In genomic region chr19:18233224-18233825, GRCh38 we compare ENCODE assay signal across 1 cellular context.
TF ChIP-seq lines count a peak whose summit lies in the region.

No MANE protein-coding gene starts in this region.

TF ChIP-seq in K562, 482 proteins besides CTCF, POLR2A, EP300 and RAD21 (continued from another document and continues in another):
- no peak for TF ChIP-seq FOS (IDR thresholded peaks at IDR 0.05; ENCODE audit: extremely low read depth, insufficient read length)
- TF ChIP-seq ATF1 (CRISPR knock-in tag; IDR thresholded peaks at IDR 0.05) = peak; percentile 47
- TF ChIP-seq ATF1 (tag; IDR thresholded peaks at IDR 0.05) = peak; percentile 54; the same call in 1 of the 2 replicates
- TF ChIP-seq SREBF2 (CRISPR knock-in tag; IDR thresholded peaks at IDR 0.05) = peak; percentile 83; the same call in 1 of the 2 replicates
- TF ChIP-seq, protein P1, sequence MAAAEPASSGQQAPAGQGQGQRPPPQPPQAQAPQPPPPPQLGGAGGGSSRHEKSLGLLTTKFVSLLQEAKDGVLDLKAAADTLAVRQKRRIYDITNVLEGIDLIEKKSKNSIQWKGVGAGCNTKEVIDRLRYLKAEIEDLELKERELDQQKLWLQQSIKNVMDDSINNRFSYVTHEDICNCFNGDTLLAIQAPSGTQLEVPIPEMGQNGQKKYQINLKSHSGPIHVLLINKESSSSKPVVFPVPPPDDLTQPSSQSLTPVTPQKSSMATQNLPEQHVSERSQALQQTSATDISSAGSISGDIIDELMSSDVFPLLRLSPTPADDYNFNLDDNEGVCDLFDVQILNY (CRISPR knock-in tag; IDR thresholded peaks at IDR 0.05) = peak; percentile 46; the same call in 1 of the 2 replicates
- TF ChIP-seq ATF6 (CRISPR knock-in tag; IDR thresholded peaks at IDR 0.05) = peak; percentile 95; the same call in 1 of the 2 replicates
- no peak for TF ChIP-seq ZNF436 (CRISPR knock-in tag; IDR thresholded peaks at IDR 0.05)
- TF ChIP-seq ZSCAN29 (IDR thresholded peaks at IDR 0.05) = peak; percentile 84; the same call in 1 of the 2 replicates
- TF ChIP-seq ZNF766 (CRISPR knock-in tag; conservative IDR thresholded peaks at IDR 0.05) = peak; percentile 91
- TF ChIP-seq, protein P2, sequence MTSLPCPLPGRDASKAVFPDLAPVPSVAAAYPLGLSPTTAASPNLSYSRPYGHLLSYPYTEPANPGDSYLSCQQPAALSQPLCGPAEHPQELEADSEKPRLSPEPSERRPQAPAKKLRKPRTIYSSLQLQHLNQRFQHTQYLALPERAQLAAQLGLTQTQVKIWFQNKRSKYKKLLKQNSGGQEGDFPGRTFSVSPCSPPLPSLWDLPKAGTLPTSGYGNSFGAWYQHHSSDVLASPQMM (CRISPR knock-in tag; IDR thresholded peaks at IDR 0.05) = no peak
- TF ChIP-seq, protein P3, sequence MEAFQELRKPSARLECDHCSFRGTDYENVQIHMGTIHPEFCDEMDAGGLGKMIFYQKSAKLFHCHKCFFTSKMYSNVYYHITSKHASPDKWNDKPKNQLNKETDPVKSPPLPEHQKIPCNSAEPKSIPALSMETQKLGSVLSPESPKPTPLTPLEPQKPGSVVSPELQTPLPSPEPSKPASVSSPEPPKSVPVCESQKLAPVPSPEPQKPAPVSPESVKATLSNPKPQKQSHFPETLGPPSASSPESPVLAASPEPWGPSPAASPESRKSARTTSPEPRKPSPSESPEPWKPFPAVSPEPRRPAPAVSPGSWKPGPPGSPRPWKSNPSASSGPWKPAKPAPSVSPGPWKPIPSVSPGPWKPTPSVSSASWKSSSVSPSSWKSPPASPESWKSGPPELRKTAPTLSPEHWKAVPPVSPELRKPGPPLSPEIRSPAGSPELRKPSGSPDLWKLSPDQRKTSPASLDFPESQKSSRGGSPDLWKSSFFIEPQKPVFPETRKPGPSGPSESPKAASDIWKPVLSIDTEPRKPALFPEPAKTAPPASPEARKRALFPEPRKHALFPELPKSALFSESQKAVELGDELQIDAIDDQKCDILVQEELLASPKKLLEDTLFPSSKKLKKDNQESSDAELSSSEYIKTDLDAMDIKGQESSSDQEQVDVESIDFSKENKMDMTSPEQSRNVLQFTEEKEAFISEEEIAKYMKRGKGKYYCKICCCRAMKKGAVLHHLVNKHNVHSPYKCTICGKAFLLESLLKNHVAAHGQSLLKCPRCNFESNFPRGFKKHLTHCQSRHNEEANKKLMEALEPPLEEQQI (IDR thresholded peaks at IDR 0.05) = peak; percentile 93
- TF ChIP-seq, protein P4, sequence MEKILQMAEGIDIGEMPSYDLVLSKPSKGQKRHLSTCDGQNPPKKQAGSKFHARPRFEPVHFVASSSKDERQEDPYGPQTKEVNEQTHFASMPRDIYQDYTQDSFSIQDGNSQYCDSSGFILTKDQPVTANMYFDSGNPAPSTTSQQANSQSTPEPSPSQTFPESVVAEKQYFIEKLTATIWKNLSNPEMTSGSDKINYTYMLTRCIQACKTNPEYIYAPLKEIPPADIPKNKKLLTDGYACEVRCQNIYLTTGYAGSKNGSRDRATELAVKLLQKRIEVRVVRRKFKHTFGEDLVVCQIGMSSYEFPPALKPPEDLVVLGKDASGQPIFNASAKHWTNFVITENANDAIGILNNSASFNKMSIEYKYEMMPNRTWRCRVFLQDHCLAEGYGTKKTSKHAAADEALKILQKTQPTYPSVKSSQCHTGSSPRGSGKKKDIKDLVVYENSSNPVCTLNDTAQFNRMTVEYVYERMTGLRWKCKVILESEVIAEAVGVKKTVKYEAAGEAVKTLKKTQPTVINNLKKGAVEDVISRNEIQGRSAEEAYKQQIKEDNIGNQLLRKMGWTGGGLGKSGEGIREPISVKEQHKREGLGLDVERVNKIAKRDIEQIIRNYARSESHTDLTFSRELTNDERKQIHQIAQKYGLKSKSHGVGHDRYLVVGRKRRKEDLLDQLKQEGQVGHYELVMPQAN (IDR thresholded peaks at IDR 0.05; ENCODE audit: borderline replicate concordance) = peak; percentile 89
- TF ChIP-seq FOXM1 (IDR thresholded peaks at IDR 0.05; ENCODE audit: low read depth) = no peak
- 0 out of 2 replicates have a peak, but pooled peaks have one; percentile 70 for TF ChIP-seq FOXM1 (CRISPR knock-in tag; IDR thresholded peaks at IDR 0.05; ENCODE audit: low read depth)
- TF ChIP-seq ETV1 (tag; conservative IDR thresholded peaks at IDR 0.05; ENCODE audit: low read depth) = 0 out of 2 replicates have a peak, but pooled peaks have one; percentile 47
- no peak for TF ChIP-seq ZNF764 (CRISPR knock-in tag; IDR thresholded peaks at IDR 0.05; ENCODE audit: low read depth)
- TF ChIP-seq ZNF511 (CRISPR knock-in tag; IDR thresholded peaks at IDR 0.05) = peak; percentile 99
- no peak for TF ChIP-seq MECOM (CRISPR knock-in tag; IDR thresholded peaks at IDR 0.05)
- TF ChIP-seq ZBED1 (IDR thresholded peaks at IDR 0.05) = no peak
- no peak for TF ChIP-seq ARNT (IDR thresholded peaks at IDR 0.05)
- TF ChIP-seq HBP1 (CRISPR knock-in tag; IDR thresholded peaks at IDR 0.05) = no peak
- TF ChIP-seq DIDO1 (tag; IDR thresholded peaks at IDR 0.05; ENCODE audit: low read depth) = no peak
- peak; percentile 60 for TF ChIP-seq STAG1 (CRISPR knock-in tag; IDR thresholded peaks at IDR 0.05; ENCODE audit: borderline replicate concordance)
- TF ChIP-seq, protein P5, sequence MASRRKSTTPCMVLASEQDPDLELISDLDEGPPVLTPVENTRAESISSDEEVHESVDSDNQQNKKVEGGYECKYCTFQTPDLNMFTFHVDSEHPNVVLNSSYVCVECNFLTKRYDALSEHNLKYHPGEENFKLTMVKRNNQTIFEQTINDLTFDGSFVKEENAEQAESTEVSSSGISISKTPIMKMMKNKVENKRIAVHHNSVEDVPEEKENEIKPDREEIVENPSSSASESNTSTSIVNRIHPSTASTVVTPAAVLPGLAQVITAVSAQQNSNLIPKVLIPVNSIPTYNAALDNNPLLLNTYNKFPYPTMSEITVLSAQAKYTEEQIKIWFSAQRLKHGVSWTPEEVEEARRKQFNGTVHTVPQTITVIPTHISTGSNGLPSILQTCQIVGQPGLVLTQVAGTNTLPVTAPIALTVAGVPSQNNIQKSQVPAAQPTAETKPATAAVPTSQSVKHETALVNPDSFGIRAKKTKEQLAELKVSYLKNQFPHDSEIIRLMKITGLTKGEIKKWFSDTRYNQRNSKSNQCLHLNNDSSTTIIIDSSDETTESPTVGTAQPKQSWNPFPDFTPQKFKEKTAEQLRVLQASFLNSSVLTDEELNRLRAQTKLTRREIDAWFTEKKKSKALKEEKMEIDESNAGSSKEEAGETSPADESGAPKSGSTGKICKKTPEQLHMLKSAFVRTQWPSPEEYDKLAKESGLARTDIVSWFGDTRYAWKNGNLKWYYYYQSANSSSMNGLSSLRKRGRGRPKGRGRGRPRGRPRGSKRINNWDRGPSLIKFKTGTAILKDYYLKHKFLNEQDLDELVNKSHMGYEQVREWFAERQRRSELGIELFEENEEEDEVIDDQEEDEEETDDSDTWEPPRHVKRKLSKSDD (conservative IDR thresholded peaks at IDR 0.05; ENCODE audit: low read length) = no peak
- TF ChIP-seq FOXP4 (CRISPR knock-in tag; IDR thresholded peaks at IDR 0.05; ENCODE audit: borderline replicate concordance) = 0 out of 2 replicates have a peak, but pooled peaks have one; percentile 26
- no peak for TF ChIP-seq NR2C1 (IDR thresholded peaks at IDR 0.05)
- 0 out of 2 replicates have a peak, but pooled peaks have one; percentile 25 for TF ChIP-seq NR2C1 (tag; IDR thresholded peaks at IDR 0.05)
- no peak for TF ChIP-seq PTBP1 (IDR thresholded peaks at IDR 0.05; ENCODE audit: low read depth, low read length)
- no peak for TF ChIP-seq RBM14 (IDR thresholded peaks at IDR 0.05; ENCODE audit: borderline replicate concordance, insufficient read depth, low read depth, low read length)
- TF ChIP-seq, protein P6, sequence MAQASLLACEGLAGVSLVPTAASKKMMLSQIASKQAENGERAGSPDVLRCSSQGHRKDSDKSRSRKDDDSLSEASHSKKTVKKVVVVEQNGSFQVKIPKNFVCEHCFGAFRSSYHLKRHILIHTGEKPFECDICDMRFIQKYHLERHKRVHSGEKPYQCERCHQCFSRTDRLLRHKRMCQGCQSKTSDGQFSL (CRISPR knock-in tag; IDR thresholded peaks at IDR 0.05) = no peak
- TF ChIP-seq, protein P6 (tag; IDR thresholded peaks at IDR 0.05) = peak in 1 of 2 experiments; percentile 59; a peak in 1 of 4 replicates
- peak; percentile 75; the same call in 1 of the 2 replicates for TF ChIP-seq CTBP1 (IDR thresholded peaks at IDR 0.05; ENCODE audit: borderline replicate concordance)
- TF ChIP-seq TARDBP (IDR thresholded peaks at IDR 0.05) = no peak
- no peak for TF ChIP-seq PHF20 (IDR thresholded peaks at IDR 0.05; ENCODE audit: partially characterized antibody)
- TF ChIP-seq IFI16 (CRISPR knock-in tag; IDR thresholded peaks at IDR 0.05) = no peak
- TF ChIP-seq, protein P7, sequence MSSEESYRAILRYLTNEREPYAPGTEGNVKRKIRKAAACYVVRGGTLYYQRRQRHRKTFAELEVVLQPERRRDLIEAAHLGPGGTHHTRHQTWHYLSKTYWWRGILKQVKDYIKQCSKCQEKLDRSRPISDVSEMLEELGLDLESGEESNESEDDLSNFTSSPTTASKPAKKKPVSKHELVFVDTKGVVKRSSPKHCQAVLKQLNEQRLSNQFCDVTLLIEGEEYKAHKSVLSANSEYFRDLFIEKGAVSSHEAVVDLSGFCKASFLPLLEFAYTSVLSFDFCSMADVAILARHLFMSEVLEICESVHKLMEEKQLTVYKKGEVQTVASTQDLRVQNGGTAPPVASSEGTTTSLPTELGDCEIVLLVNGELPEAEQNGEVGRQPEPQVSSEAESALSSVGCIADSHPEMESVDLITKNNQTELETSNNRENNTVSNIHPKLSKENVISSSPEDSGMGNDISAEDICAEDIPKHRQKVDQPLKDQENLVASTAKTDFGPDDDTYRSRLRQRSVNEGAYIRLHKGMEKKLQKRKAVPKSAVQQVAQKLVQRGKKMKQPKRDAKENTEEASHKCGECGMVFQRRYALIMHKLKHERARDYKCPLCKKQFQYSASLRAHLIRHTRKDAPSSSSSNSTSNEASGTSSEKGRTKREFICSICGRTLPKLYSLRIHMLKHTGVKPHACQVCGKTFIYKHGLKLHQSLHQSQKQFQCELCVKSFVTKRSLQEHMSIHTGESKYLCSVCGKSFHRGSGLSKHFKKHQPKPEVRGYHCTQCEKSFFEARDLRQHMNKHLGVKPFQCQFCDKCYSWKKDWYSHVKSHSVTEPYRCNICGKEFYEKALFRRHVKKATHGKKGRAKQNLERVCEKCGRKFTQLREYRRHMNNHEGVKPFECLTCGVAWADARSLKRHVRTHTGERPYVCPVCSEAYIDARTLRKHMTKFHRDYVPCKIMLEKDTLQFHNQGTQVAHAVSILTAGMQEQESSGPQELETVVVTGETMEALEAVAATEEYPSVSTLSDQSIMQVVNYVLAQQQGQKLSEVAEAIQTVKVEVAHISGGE (CRISPR knock-in tag; IDR thresholded peaks at IDR 0.05) = peak in 1 of 3 experiments; percentile 66; a peak in 2 of 6 replicates
- peak; percentile 86 for TF ChIP-seq NCOA6 (IDR thresholded peaks at IDR 0.05)
- TF ChIP-seq TCF7 (IDR thresholded peaks at IDR 0.05; ENCODE audit: borderline replicate concordance) = no peak
- TF ChIP-seq, protein P8, sequence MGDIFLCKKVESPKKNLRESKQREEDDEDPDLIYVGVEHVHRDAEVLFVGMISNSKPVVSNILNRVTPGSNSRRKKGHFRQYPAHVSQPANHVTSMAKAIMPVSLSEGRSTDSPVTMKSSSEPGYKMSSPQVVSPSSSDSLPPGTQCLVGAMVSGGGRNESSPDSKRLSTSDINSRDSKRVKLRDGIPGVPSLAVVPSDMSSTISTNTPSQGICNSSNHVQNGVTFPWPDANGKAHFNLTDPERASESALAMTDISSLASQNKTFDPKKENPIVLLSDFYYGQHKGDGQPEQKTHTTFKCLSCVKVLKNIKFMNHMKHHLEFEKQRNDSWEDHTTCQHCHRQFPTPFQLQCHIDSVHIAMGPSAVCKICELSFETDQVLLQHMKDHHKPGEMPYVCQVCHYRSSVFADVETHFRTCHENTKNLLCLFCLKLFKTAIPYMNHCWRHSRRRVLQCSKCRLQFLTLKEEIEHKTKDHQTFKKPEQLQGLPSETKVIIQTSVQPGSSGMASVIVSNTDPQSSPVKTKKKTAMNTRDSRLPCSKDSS (IDR thresholded peaks at IDR 0.05; ENCODE audit: low read depth, partially characterized antibody) = no peak
